Comparison of ENCODE assay signal across 1 cellular context in the genomic region with DNA sequence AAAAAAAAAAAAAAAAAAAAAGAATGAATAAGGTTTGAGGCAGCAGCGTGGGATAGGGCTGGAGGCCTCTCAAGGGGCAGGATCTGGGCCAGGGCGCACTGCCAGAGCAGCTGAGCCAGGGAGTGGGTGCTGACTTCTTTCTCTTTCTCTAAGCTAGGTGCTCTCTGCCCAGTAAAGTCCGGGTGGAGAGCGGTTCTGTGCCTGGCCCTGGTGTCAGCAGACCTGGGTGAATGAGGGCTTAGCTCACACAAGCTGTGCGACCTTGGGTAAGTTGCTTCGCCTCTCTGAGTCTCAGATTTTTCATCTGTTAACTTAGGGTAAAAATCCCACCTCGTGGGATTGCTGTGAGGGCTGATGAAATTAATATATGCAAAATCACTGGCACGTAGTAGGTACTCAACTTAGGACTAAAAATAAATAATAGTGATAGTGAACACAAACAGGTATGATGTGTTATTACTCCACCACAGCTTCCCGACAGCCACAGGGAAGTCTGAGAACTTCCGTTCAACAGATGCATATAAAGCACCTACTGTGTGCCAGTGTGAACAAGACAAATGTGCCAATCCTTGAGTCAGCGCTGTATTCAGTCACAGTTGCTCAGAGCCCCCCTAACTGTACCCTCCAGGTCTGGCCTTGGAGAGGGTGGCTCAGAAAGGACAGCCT.
TF ChIP-seq lines count a peak whose summit lies in the region.

No MANE protein-coding gene starts in this region.

TF ChIP-seq in IMR-90, 13 proteins besides CTCF, POLR2A, EP300 and RAD21:
- no peak for TF ChIP-seq RCOR1 (IDR thresholded peaks at IDR 0.05; ENCODE audit: insufficient replicate concordance, low read length)
- no peak for TF ChIP-seq CEBPB (IDR thresholded peaks at IDR 0.05; ENCODE audit: low read depth, low read length)
- no peak for TF ChIP-seq RFX5 (IDR thresholded peaks at IDR 0.05; ENCODE audit: low read depth, low read length)
- TF ChIP-seq NFE2L2 (IDR thresholded peaks at IDR 0.05; ENCODE audit: low read depth, low read length), result no peak
- no peak for TF ChIP-seq MAFK (IDR thresholded peaks at IDR 0.05; ENCODE audit: low read depth, low read length)
- no peak for TF ChIP-seq SMC3 (IDR thresholded peaks at IDR 0.05; ENCODE audit: low read depth, low read length)
- TF ChIP-seq, protein P1, sequence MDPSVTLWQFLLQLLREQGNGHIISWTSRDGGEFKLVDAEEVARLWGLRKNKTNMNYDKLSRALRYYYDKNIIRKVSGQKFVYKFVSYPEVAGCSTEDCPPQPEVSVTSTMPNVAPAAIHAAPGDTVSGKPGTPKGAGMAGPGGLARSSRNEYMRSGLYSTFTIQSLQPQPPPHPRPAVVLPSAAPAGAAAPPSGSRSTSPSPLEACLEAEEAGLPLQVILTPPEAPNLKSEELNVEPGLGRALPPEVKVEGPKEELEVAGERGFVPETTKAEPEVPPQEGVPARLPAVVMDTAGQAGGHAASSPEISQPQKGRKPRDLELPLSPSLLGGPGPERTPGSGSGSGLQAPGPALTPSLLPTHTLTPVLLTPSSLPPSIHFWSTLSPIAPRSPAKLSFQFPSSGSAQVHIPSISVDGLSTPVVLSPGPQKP (IDR thresholded peaks at IDR 0.05; ENCODE audit: borderline replicate concordance, low read depth, low read length), result no peak
- TF ChIP-seq MAZ (IDR thresholded peaks at IDR 0.05; ENCODE audit: borderline replicate concordance, low read depth, low read length), result no peak
- no peak for TF ChIP-seq FOS (IDR thresholded peaks at IDR 0.05; ENCODE audit: low read depth, low read length)
- TF ChIP-seq CHD1 (IDR thresholded peaks at IDR 0.05; ENCODE audit: low read depth, low read length), result no peak
- TF ChIP-seq, protein P2, sequence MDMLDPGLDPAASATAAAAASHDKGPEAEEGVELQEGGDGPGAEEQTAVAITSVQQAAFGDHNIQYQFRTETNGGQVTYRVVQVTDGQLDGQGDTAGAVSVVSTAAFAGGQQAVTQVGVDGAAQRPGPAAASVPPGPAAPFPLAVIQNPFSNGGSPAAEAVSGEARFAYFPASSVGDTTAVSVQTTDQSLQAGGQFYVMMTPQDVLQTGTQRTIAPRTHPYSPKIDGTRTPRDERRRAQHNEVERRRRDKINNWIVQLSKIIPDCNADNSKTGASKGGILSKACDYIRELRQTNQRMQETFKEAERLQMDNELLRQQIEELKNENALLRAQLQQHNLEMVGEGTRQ (IDR thresholded peaks at IDR 0.05; ENCODE audit: low read depth, low read length), result no peak
- no peak for TF ChIP-seq BHLHE40 (IDR thresholded peaks at IDR 0.05; ENCODE audit: low read depth, low read length)
- TF ChIP-seq MXI1 (IDR thresholded peaks at IDR 0.05; ENCODE audit: borderline replicate concordance, low read depth, low read length), result no peak
